2 cellular contexts compared by ENCODE assay signal in the genomic region with DNA sequence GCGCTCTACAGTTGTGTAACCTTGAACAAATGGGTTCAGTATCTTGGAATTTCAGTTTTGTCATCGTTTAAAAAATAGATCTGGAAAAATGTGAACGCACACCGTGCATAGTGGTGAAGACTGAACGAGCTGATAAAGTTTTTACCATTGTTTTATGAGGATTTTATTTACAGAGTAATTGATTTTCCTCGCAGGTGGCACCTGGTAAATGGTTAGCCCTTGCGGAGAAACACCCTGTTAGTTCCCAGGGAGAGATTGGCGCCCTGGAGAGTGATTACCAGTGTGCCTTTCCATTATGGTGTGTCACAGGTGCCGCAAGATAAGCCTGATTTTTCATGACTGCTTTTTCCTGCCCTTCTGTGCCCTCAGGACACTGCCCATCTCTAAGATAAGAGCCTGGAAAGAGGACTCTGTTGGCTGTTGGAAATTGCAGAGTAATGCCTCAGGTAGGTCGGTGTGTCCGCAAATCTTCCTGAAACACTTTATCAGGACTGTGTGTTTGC.
TF ChIP-seq lines count a peak whose summit lies in the region.

No MANE protein-coding gene starts in this region.

TF ChIP-seq in A549, 52 proteins besides CTCF, POLR2A, EP300 and RAD21:
- TF ChIP-seq TFCP2L1 (CRISPR knock-in tag; IDR thresholded peaks at IDR 0.05) (no peak), CBX8 (IDR thresholded peaks at IDR 0.05) (no peak), MYC (IDR thresholded peaks at IDR 0.05; ENCODE audit: borderline replicate concordance, low read length) (no peak), ESRRA (IDR thresholded peaks at IDR 0.05; ENCODE audit: borderline replicate concordance, low read length) (peak; percentile 62; the same call in 1 of the 2 replicates), POLR2AphosphoS2 (conservative IDR thresholded peaks at IDR 0.05; ENCODE audit: low read length) (no peak), TP53 (CRISPR knock-in tag; IDR thresholded peaks at IDR 0.05) (no peak), HOXA7 (CRISPR knock-in tag; IDR thresholded peaks at IDR 0.05) (no peak), CEBPB (IDR thresholded peaks at IDR 0.05) (peak; percentile 56 to 76; a peak in 2 of 4 replicates), RNF2 (IDR thresholded peaks at IDR 0.05; ENCODE audit: borderline replicate concordance, low read depth) (no peak; the same call in 1 of the 2 replicates), PHF8 (IDR thresholded peaks at IDR 0.05; ENCODE audit: borderline replicate concordance, low read depth) (no peak), CBX2 (IDR thresholded peaks at IDR 0.05; ENCODE audit: borderline replicate concordance, low read depth) (no peak)
- TF ChIP-seq, protein P1, sequence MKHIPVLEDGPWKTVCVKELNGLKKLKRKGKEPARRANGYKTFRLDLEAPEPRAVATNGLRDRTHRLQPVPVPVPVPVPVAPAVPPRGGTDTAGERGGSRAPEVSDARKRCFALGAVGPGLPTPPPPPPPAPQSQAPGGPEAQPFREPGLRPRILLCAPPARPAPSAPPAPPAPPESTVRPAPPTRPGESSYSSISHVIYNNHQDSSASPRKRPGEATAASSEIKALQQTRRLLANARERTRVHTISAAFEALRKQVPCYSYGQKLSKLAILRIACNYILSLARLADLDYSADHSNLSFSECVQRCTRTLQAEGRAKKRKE (CRISPR knock-in tag; IDR thresholded peaks at IDR 0.05; ENCODE audit: low read depth) = no peak
- TF ChIP-seq, protein P2, sequence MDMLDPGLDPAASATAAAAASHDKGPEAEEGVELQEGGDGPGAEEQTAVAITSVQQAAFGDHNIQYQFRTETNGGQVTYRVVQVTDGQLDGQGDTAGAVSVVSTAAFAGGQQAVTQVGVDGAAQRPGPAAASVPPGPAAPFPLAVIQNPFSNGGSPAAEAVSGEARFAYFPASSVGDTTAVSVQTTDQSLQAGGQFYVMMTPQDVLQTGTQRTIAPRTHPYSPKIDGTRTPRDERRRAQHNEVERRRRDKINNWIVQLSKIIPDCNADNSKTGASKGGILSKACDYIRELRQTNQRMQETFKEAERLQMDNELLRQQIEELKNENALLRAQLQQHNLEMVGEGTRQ (IDR thresholded peaks at IDR 0.05) = no peak

TF ChIP-seq in K562, 482 proteins besides CTCF, POLR2A, EP300 and RAD21 (continues in another document):
- TF ChIP-seq DPF2 (IDR thresholded peaks at IDR 0.05) (0 out of 2 replicates have a peak, but pooled peaks have one; percentile 44), ZNF766 (CRISPR knock-in tag; conservative IDR thresholded peaks at IDR 0.05) (0 out of 2 replicates have a peak, but pooled peaks have one; percentile 9), DDX20 (tag; IDR thresholded peaks at IDR 0.05; ENCODE audit: low read depth) (0 out of 2 replicates have a peak, but pooled peaks have one; percentile 44), NELFE (IDR thresholded peaks at IDR 0.05; ENCODE audit: insufficient read depth, insufficient read length) (no peak), ESRRA (IDR thresholded peaks at IDR 0.05; ENCODE audit: borderline replicate concordance, low read depth) (peak; percentile 77), PHF20 (IDR thresholded peaks at IDR 0.05; ENCODE audit: partially characterized antibody) (peak; percentile 32), TAL1 (IDR thresholded peaks at IDR 0.05) (0 out of 2 replicates have a peak, but pooled peaks have one; percentile 16), CEBPG (CRISPR knock-in tag; IDR thresholded peaks at IDR 0.05) (no peak; the same call in 1 of the 2 replicates), CEBPG (tag; conservative IDR thresholded peaks at IDR 0.05 in 1 of 2, IDR thresholded peaks at IDR 0.05 in 1 of 2) (peak in 1 of 2 experiments; percentile 92; a peak in 2 of 4 replicates), ZNF347 (CRISPR knock-in tag; IDR thresholded peaks at IDR 0.05; ENCODE audit: low read depth) (no peak), ZBTB8A (IDR thresholded peaks at IDR 0.05; ENCODE audit: partially characterized antibody) (no peak), CBX2 (IDR thresholded peaks at IDR 0.05; ENCODE audit: insufficient read depth, low read length, poor library complexity, severe bottlenecking) (no peak), CEBPB (tag; IDR thresholded peaks at IDR 0.05) (peak; percentile 94), KAT7 (CRISPR knock-in tag; IDR thresholded peaks at IDR 0.05; ENCODE audit: borderline replicate concordance) (0 out of 2 replicates have a peak, but pooled peaks have one; percentile 68), ATF7 (IDR thresholded peaks at IDR 0.05) (peak; percentile 35; the same call in 1 of the 2 replicates), SP1 (CRISPR knock-in tag; IDR thresholded peaks at IDR 0.05) (0 out of 2 replicates have a peak, but pooled peaks have one; percentile 23), CBFA2T2 (conservative IDR thresholded peaks at IDR 0.05) (peak; percentile 52)
- TF ChIP-seq, protein P3, sequence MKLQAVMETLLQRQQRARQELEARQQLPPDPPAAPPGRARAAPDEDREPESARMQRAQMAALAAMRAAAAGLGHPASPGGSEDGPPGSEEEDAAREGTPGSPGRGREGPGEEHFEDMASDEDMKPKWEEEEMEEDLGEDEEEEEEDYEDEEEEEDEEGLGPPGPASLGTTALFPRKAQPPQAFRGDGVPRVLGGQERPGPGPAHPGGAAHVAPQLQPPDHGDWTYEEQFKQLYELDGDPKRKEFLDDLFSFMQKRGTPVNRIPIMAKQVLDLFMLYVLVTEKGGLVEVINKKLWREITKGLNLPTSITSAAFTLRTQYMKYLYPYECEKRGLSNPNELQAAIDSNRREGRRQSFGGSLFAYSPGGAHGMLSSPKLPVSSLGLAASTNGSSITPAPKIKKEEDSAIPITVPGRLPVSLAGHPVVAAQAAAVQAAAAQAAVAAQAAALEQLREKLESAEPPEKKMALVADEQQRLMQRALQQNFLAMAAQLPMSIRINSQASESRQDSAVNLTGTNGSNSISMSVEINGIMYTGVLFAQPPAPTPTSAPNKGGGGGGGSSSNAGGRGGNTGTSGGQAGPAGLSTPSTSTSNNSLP (IDR thresholded peaks at IDR 0.05; ENCODE audit: borderline replicate concordance, low read depth, low read length) = no peak
- TF ChIP-seq, protein P4, sequence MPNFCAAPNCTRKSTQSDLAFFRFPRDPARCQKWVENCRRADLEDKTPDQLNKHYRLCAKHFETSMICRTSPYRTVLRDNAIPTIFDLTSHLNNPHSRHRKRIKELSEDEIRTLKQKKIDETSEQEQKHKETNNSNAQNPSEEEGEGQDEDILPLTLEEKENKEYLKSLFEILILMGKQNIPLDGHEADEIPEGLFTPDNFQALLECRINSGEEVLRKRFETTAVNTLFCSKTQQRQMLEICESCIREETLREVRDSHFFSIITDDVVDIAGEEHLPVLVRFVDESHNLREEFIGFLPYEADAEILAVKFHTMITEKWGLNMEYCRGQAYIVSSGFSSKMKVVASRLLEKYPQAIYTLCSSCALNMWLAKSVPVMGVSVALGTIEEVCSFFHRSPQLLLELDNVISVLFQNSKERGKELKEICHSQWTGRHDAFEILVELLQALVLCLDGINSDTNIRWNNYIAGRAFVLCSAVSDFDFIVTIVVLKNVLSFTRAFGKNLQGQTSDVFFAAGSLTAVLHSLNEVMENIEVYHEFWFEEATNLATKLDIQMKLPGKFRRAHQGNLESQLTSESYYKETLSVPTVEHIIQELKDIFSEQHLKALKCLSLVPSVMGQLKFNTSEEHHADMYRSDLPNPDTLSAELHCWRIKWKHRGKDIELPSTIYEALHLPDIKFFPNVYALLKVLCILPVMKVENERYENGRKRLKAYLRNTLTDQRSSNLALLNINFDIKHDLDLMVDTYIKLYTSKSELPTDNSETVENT (CRISPR knock-in tag; IDR thresholded peaks at IDR 0.05) = no peak
- TF ChIP-seq, protein P5, sequence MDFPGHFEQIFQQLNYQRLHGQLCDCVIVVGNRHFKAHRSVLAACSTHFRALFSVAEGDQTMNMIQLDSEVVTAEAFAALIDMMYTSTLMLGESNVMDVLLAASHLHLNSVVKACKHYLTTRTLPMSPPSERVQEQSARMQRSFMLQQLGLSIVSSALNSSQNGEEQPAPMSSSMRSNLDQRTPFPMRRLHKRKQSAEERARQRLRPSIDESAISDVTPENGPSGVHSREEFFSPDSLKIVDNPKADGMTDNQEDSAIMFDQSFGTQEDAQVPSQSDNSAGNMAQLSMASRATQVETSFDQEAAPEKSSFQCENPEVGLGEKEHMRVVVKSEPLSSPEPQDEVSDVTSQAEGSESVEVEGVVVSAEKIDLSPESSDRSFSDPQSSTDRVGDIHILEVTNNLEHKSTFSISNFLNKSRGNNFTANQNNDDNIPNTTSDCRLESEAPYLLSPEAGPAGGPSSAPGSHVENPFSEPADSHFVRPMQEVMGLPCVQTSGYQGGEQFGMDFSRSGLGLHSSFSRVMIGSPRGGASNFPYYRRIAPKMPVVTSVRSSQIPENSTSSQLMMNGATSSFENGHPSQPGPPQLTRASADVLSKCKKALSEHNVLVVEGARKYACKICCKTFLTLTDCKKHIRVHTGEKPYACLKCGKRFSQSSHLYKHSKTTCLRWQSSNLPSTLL (IDR thresholded peaks at IDR 0.05) = no peak
- TF ChIP-seq, protein P6, sequence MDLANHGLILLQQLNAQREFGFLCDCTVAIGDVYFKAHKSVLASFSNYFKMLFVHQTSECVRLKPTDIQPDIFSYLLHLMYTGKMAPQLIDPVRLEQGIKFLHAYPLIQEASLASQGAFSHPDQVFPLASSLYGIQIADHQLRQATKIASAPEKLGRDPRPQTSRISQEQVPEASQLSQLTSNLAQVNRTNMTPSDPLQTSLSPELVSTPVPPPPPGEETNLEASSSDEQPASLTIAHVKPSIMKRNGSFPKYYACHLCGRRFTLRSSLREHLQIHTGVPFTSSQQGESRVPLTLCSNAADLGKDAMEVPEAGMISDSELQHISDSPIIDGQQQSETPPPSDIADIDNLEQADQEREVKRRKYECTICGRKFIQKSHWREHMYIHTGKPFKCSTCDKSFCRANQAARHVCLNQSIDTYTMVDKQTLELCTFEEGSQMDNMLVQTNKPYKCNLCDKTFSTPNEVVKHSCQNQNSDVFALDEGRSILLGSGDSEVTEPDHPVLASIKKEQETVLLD (IDR thresholded peaks at IDR 0.05) = no peak
- TF ChIP-seq, protein P7, sequence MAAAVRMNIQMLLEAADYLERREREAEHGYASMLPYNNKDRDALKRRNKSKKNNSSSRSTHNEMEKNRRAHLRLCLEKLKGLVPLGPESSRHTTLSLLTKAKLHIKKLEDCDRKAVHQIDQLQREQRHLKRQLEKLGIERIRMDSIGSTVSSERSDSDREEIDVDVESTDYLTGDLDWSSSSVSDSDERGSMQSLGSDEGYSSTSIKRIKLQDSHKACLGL (CRISPR knock-in tag; IDR thresholded peaks at IDR 0.05; ENCODE audit: borderline replicate concordance, poor library complexity, severe bottlenecking) = no peak
- TF ChIP-seq, protein P8, sequence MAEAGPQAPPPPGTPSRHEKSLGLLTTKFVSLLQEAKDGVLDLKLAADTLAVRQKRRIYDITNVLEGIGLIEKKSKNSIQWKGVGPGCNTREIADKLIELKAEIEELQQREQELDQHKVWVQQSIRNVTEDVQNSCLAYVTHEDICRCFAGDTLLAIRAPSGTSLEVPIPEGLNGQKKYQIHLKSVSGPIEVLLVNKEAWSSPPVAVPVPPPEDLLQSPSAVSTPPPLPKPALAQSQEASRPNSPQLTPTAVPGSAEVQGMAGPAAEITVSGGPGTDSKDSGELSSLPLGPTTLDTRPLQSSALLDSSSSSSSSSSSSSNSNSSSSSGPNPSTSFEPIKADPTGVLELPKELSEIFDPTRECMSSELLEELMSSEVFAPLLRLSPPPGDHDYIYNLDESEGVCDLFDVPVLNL (CRISPR knock-in tag; IDR thresholded peaks at IDR 0.05; ENCODE audit: low read depth) = no peak
